Comparison of ENCODE assay signal across 18 cellular contexts in genomic region chr6:1263850-1264377, GRCh38. TPM values are rescaled to one million over a fixed set of nuclear protein-coding genes. Genes with fewer than 3 reads are reported as not detected.
DNase-seq lines count a peak whose midpoint lies in the region; ATAC-seq and TF ChIP-seq lines count a peak whose summit lies in the region.
"Had no signal": no experiment of that assay in that cellular context is flagged by ENCODE, and none has a peak within 500 bp of the region (broad histone marks: within the 10 kb centered on the region; RNA-seq: fewer than 3 reads in every experiment).

No MANE protein-coding gene starts in this region.

- CTCF ChIA-PET in PC-9 (lab: Charles Lee), result no interaction called here

- WGBS in hepatocyte (ENCODE audit: low lambda C conversion rate, missing lambda C conversion rate), result 57% methylated on average over 10 of the region's 10 CpGs

- H3K9me3 ChIP-seq in right atrium auricular region, result no peaks in the 10 kb centered on the region
- H3K9me3 ChIP-seq in PC-9 (ENCODE audit: insufficient read depth, low read depth), result no peaks in the 10 kb centered on the region
- no peaks in the 10 kb centered on the region for H3K9me3 ChIP-seq in hepatocyte (ENCODE audit: low read depth)
- H3K9me3 ChIP-seq: HAP-1 had no signal

- intact Hi-C loops in Right ventricle myocardium inferior (cut with DNase I), result no loop called here
- intact Hi-C loops in PC-9 (cut with micrococcal nuclease; ENCODE audit: unreplicated experiment), result no loop called here

- H3K36me3 ChIP-seq in right atrium auricular region, result no peaks in the 10 kb centered on the region
- no peaks in the 10 kb centered on the region for H3K36me3 ChIP-seq in PC-9 (ENCODE audit: low read depth)
- no peaks in the 10 kb centered on the region for H3K36me3 ChIP-seq in hepatocyte (replicated peaks; ENCODE audit: insufficient read depth, low read depth)
- H3K36me3 ChIP-seq: BLaER1, HAP-1 had no signal

- BruUV-seq in PC-9 (replicated peaks; lab: Mats Ljungman, UMichigan), result no TSS peak

- H3K27ac ChIP-seq in right atrium auricular region (no peak overlapping the region), PC-9 (peak overlapping the region; percentile 72), hepatocyte (peak overlapping the region; percentile 77)
- H3K27ac ChIP-seq: BLaER1, GM23248 had no signal

- H3K4me2 ChIP-seq in PC-9 (peak overlapping the region; percentile 28; the same call in 1 of the 2 replicates), hepatocyte (peak overlapping the region; percentile 21)
- H3K4me2 ChIP-seq: BLaER1 had no signal

- H4K20me1 ChIP-seq in PC-9 (ENCODE audit: insufficient read depth), result no peaks in the 10 kb centered on the region
- no peaks in the 10 kb centered on the region for H4K20me1 ChIP-seq in hepatocyte (ENCODE audit: insufficient read depth, poor library complexity, severe bottlenecking)
- H4K20me1 ChIP-seq: BLaER1 had no signal

- no peaks in the 10 kb centered on the region for H3K27me3 ChIP-seq in right atrium auricular region
- H3K27me3 ChIP-seq in PC-9 (ENCODE audit: insufficient read depth, low read depth), result no peaks in the 10 kb centered on the region
- no peaks in the 10 kb centered on the region for H3K27me3 ChIP-seq in hepatocyte
- H3K27me3 ChIP-seq: BLaER1 had no signal

- DNase-seq in right atrium auricular region (ENCODE audit: low spot score), result peak; percentile 18
- DNase-seq in Right ventricle myocardium inferior (ENCODE audit: missing footprints), result no peak
- no peak for DNase-seq in PC-9
- peak; percentile 23 for DNase-seq in hepatocyte (ENCODE audit: low spot score)
- DNase-seq in NCI-H226, result no peak
- DNase-seq: 8988T; Calu3; CD4-positive, alpha-beta memory T cell; DMS79 treated with DMSO at 0.1 percent for 48 hours; GF-D8; GM23248 had no signal

- H2AFZ ChIP-seq in PC-9 (0 out of 2 replicates have a peak overlapping the region, but pooled peaks have one; percentile 48), hepatocyte (no peak overlapping the region)
- H2AFZ ChIP-seq: GM23248 had no signal

- POLR2A ChIA-PET in PC-9 (lab: Charles Lee; ENCODE audit: unreplicated experiment), result no interaction called here

- peaks cover 15% of the 10 kb centered on the region for H3F3A ChIP-seq in PC-9 (ENCODE audit: insufficient read depth, low read depth)

- H3K4me1 ChIP-seq in right atrium auricular region (no peaks in the 10 kb centered on the region), PC-9 (replicated peaks; ENCODE audit: insufficient read depth) (peaks cover 45% of the 10 kb centered on the region), hepatocyte (ENCODE audit: insufficient read depth) (peaks cover 17% of the 10 kb centered on the region)
- H3K4me1 ChIP-seq: BLaER1, HAP-1 had no signal

- no peaks in the 10 kb centered on the region for H3K9me2 ChIP-seq in PC-9 (ENCODE audit: insufficient read depth)
- no peaks in the 10 kb centered on the region for H3K9me2 ChIP-seq in hepatocyte (replicated peaks; ENCODE audit: insufficient read depth)

- ATAC-seq in Right ventricle myocardium inferior (no peak), GM18868 (IDR thresholded peaks at IDR 0.05; ENCODE audit: unreplicated experiment) (no peak), esophagus mucosa (no peak)
- ATAC-seq: GM12878 had no signal

- TF ChIP-seq CTCF in right atrium auricular region (IDR thresholded peaks at IDR 0.05), result no peak
- TF ChIP-seq CTCF in PC-9 (conservative IDR thresholded peaks at IDR 0.05), result no peak
- no peak for TF ChIP-seq CTCF in hepatocyte (IDR thresholded peaks at IDR 0.05; ENCODE audit: poor library complexity)

- no peaks in the 10 kb centered on the region for H3K79me2 ChIP-seq in PC-9 (ENCODE audit: low read depth)
- no peaks in the 10 kb centered on the region for H3K79me2 ChIP-seq in hepatocyte

- H3K4me3 ChIP-seq in right atrium auricular region, result no peak overlapping the region
- no peak overlapping the region for H3K4me3 ChIP-seq in PC-9
- no peak overlapping the region for H3K4me3 ChIP-seq in hepatocyte
- H3K4me3 ChIP-seq: BLaER1, GM12878, GM23248, HAP-1 had no signal

RNA-seq across cellular contexts. Expression of gene FOXQ1, which starts 48.0 kb away (rescaled TPM):
- total RNA-seq in right atrium auricular region, result not detected
- total RNA-seq in Right ventricle myocardium inferior, result not detected
- total RNA-seq in PC-9 (2021), result 55.8 and 57.0 TPM in 2 replicates
- 12.8 and 14.2 TPM in 2 replicates for total RNA-seq in hepatocyte
- 15.1 and 25.9 TPM in 2 replicates for polyA plus RNA-seq in hepatocyte
- total RNA-seq in esophagus mucosa, result 10.0 TPM
- total RNA-seq: A673; CD4-positive, alpha-beta memory T cell had no signal
- polyA plus RNA-seq: CD14-positive monocyte; CD4-positive, alpha-beta memory T cell; GM12878; GM23248 had no signal

Comparison
In these comparisons a context has a peak if more than half of its experiments do, and no peak if none do; other contexts are left out.
1. DNase-seq: peak in right atrium auricular region (single experiment) and hepatocyte (single experiment); none in Right ventricle myocardium inferior (single experiment), PC-9 (0 of 2) and NCI-H226 (single experiment).
2. H3K27ac ChIP-seq: peak in PC-9 (single experiment) and hepatocyte (single experiment); none in right atrium auricular region (0 of 2).
3. RNA of gene FOXQ1, which starts 48.0 kb away (total RNA-seq): 55.8 to 57.0 TPM in PC-9, 12.8 to 14.2 TPM in hepatocyte and 10.0 TPM in esophagus mucosa (single experiment); not detected in right atrium auricular region and not detected in Right ventricle myocardium inferior (single experiment); every median in the first group is over 10 times any median in the second.